In the genomic region with DNA sequence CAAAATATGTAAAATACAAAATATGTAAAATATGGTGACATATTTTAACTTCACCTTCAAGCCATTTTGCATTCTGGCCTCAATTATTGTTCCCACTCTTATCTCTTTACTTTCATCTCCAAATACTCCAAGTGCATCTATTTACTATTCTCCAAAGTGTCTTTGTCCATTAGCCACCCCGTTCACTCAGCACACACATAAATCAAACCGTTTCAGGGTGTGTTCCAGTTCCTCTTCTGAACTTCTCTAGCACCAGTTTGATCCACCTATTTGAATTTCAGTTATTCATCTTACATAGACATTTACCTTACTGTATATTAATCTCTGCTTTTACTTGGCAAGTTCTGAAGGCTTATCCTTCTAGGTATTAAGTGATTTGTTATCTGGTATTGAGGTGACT, we compare ENCODE assay signal across 18 cellular contexts.
"Had no signal": no experiment of that assay in that cellular context is flagged by ENCODE, and none has a peak within 500 bp of the region (broad histone marks: within the 10 kb centered on the region; RNA-seq: fewer than 3 reads in every experiment).

No MANE protein-coding gene starts in this region.

- H3K27me3 ChIP-seq: breast epithelium, hepatocyte had no signal

- H3K4me2 ChIP-seq: hepatocyte had no signal

- H3K79me2 ChIP-seq: hepatocyte had no signal

- H3K4me1 ChIP-seq: breast epithelium had no signal

- ATAC-seq: activated T-cell treated with anti-CD3 and anti-CD28 coated beads, Interleukin-2, amount 50 U/mL, for 72 hours; esophagus mucosa; naive thymus-derived CD8-positive, alpha-beta T cell had no signal

- DNase-seq: activated CD4-positive, alpha-beta T cell treated with anti-CD3 and anti-CD28 coated beads, Interleukin-2, amount 10 ng/mL, durations not matched to agents 7 days and 5 days; activated CD4-positive, CD25-positive, alpha-beta regulatory T cell; activated CD8-positive, alpha-beta memory T cell treated with anti-CD3 and anti-CD28 coated beads, Interleukin-2, amount 50 U/mL, for 48 hours; activated gamma-delta T cell; activated T-cell treated with anti-CD3 and anti-CD28 coated beads, Interleukin-2, amount 50 U/mL, for 72 hours; aorta; islet precursor cell; naive thymus-derived CD8-positive, alpha-beta T cell; posterior cingulate gyrus; stimulated activated CD4-positive, alpha-beta T cell treated with anti-CD3 and anti-CD28 coated beads, Interleukin-15, amount 100 ng/mL, for 24 hours; stimulated activated CD4-positive, alpha-beta T cell treated with anti-CD3 and anti-CD28 coated beads, Interleukin-4, amount 100 ng/mL, for 1 hour; stimulated activated naive CD4-positive, alpha-beta T cell treated with Interleukin-2 at 50 U/mL for 16 hours; trophoblast cell had no signal

- H3K27ac Mint-ChIP-seq: activated CD4-positive, alpha-beta T cell treated with anti-CD3 and anti-CD28 coated beads, Interleukin-2, amount 10 ng/mL, durations not matched to agents 7 days and 5 days; activated naive CD8-positive, alpha-beta T cell; activated T-cell treated with anti-CD3 and anti-CD28 coated beads, Interleukin-2, amount 50 U/mL, for 72 hours; T-helper 2 cell treated with Interferon-gamma antibody and Interleukin-4, amounts not matched to agents 5 μg/mL and 100 μg/mL, for 36 hours had no signal

- H3K27ac ChIP-seq: breast epithelium, hepatocyte had no signal

- H3K4me3 Mint-ChIP-seq: activated CD4-positive, alpha-beta T cell treated with anti-CD3 and anti-CD28 coated beads, Interleukin-2, amount 10 ng/mL, durations not matched to agents 7 days and 5 days; activated naive CD8-positive, alpha-beta T cell; activated T-cell treated with anti-CD3 and anti-CD28 coated beads, Interleukin-2, amount 50 U/mL, for 72 hours; naive thymus-derived CD8-positive, alpha-beta T cell; T-helper 2 cell treated with Interferon-gamma antibody and Interleukin-4, amounts not matched to agents 5 μg/mL and 100 μg/mL, for 36 hours had no signal

- H3K9me3 ChIP-seq: breast epithelium had no signal

- H3K27me3 Mint-ChIP-seq: activated CD4-positive, alpha-beta T cell treated with anti-CD3 and anti-CD28 coated beads, Interleukin-2, amount 10 ng/mL, durations not matched to agents 7 days and 5 days; activated naive CD8-positive, alpha-beta T cell; naive thymus-derived CD8-positive, alpha-beta T cell had no signal

- H3K9me3 Mint-ChIP-seq: T-helper 2 cell treated with Interferon-gamma antibody and Interleukin-4, amounts not matched to agents 5 μg/mL and 100 μg/mL, for 36 hours had no signal

- H3K4me1 Mint-ChIP-seq: activated CD4-positive, alpha-beta T cell treated with anti-CD3 and anti-CD28 coated beads, Interleukin-2, amount 10 ng/mL, durations not matched to agents 7 days and 5 days had no signal

- H2AFZ ChIP-seq: hepatocyte had no signal

- H3K4me3 ChIP-seq: breast epithelium, hepatocyte had no signal
